15 cellular contexts compared by ENCODE assay signal in genomic region chr2:177172034-177172880, GRCh38. TPM values are rescaled to one million over a fixed set of nuclear protein-coding genes. Genes with fewer than 3 reads are reported as not detected.
A peak's percentile ranks its signal among the peaks of the same experiment; 100 is the strongest.
DNase-seq lines count a peak whose midpoint lies in the region; ATAC-seq, FAIRE-seq and TF ChIP-seq lines count a peak whose summit lies in the region.
"Had no signal": no experiment of that assay in that cellular context is flagged by ENCODE, and none has a peak within 500 bp of the region (broad histone marks: within the 10 kb centered on the region; RNA-seq: fewer than 3 reads in every experiment).

No MANE protein-coding gene starts in this region.

- H2AFZ ChIP-seq in HepG2 (ENCODE audit: low read length), result no peak overlapping the region

- DNase-seq in HepG2 (ENCODE audit: low spot score) (peak; percentile 73), right lobe of liver (no peak), SW480 (ENCODE audit: low spot score) (peak; percentile 84), fibroblast of the aortic adventitia (ENCODE audit: low read depth) (peak; percentile 84), aorta (no peak), NCI-H2081 treated with DMSO at 0.1 percent for 48 hours (lab: John Stamatoyannopoulos, UW) (no peak), C1 segment of cervical spinal cord (lab: John Stamatoyannopoulos, UW) (no peak)
- DNase-seq: activated CD4-positive, alpha-beta memory T cell treated with anti-CD3 and anti-CD28 coated beads, Interleukin-2, amount 10 ng/mL, durations not matched to agents 7 days and 5 days; activated naive CD4-positive, alpha-beta T cell treated with Interleukin-2 at 50 U/mL for 16 hours; naive thymus-derived CD4-positive, alpha-beta T cell; NCI-H1092 treated with DMSO at 0.1 percent for 48 hours; NCI-H774; stimulated activated naive CD4-positive, alpha-beta T cell; T-cell had no signal

- no peak overlapping the region for H3K9ac ChIP-seq in HepG2 (ENCODE audit: insufficient read depth, low read depth, low read length)

- H3K4me2 ChIP-seq in HepG2 (ENCODE audit: low read depth, low read length), result no peak overlapping the region

- no peak for TF ChIP-seq EP300 in HepG2 (IDR thresholded peaks at IDR 0.05; ENCODE audit: low read depth in 2 of 2, low read length in 2 of 2)
- no peak for TF ChIP-seq EP300 in HepG2 (CRISPR knock-in tag; IDR thresholded peaks at IDR 0.05; ENCODE audit: borderline replicate concordance)

- no peak for TF ChIP-seq CTCF in HepG2 (CRISPR knock-in tag; IDR thresholded peaks at IDR 0.05)
- TF ChIP-seq CTCF in right lobe of liver (IDR thresholded peaks at IDR 0.05), result no peak
- no peak for TF ChIP-seq CTCF in fibroblast of the aortic adventitia (IDR thresholded peaks at IDR 0.05; ENCODE audit: insufficient read depth, low read length)

- ATAC-seq in HepG2 (no peak), right lobe of liver (no peak), aorta (ENCODE audit: low FRiP score) (no peak), GM19035 (IDR thresholded peaks at IDR 0.05; ENCODE audit: unreplicated experiment) (no peak)
- ATAC-seq: T-cell had no signal

- H3K27ac ChIP-seq in HepG2 (ENCODE audit: extremely low read length, insufficient read depth, low read length) (no peak overlapping the region), right lobe of liver (no peak overlapping the region), aorta (ENCODE audit: low read depth in 1 of 2, low read length in 2 of 2) (peak overlapping the region; percentile 78 to 84)

- FAIRE-seq in HepG2 (lab: Jason Lieb, UNC), result no peak

- H3K27me3 ChIP-seq in HepG2 (ENCODE audit: control insufficient read depth in 1 of 2, insufficient read depth in 2 of 2, low read length in 2 of 2), result no peaks in the 10 kb centered on the region
- H3K27me3 ChIP-seq in right lobe of liver, result no peaks in the 10 kb centered on the region
- H3K27me3 ChIP-seq in aorta (ENCODE audit: control insufficient read depth in 1 of 2, insufficient read depth in 2 of 2, low read length in 1 of 2), result no peaks in the 10 kb centered on the region

- intact Hi-C loops in HepG2 (cut with micrococcal nuclease; ENCODE audit: unreplicated experiment) (no loop called here), right lobe of liver (cut with DNase I) (no loop called here), aorta (cut with DNase I) (loop anchor here in 1 of 2 donors (5.0 kb wide), 1 partner anchor 40 kb away; the partner anchor contains the start of gene HNRNPA3)

- H3K4me3 ChIP-seq in HepG2 (replicated peaks in 1 of 3; ENCODE audit: insufficient read depth in 1 of 3, low read depth in 2 of 3, low read length in 3 of 3) (no peak overlapping the region), right lobe of liver (no peak overlapping the region), fibroblast of the aortic adventitia (ENCODE audit: low read depth, low read length) (no peak overlapping the region), aorta (ENCODE audit: low read length in 2 of 2) (no peak overlapping the region)

- TF ChIP-seq RAD21 in HepG2 (CRISPR knock-in tag; IDR thresholded peaks at IDR 0.05), result no peak

- CTCF ChIA-PET in HepG2 (lab: Yijun Ruan, JAX; ENCODE audit: low intra/inter-chr PET ratio, low total read pairs), result no interaction called here

- in situ Hi-C loops in HepG2 (cut with HindIII; ENCODE audit: extremely low pct_ligation_motif_present, low pct_unique_long_range_greater_than_20kb), result no loop called here

- H4K20me1 ChIP-seq in HepG2 (ENCODE audit: insufficient read depth, low read length), result no peaks in the 10 kb centered on the region

- no peaks in the 10 kb centered on the region for H3K79me2 ChIP-seq in HepG2 (ENCODE audit: insufficient read depth, low read length)

- POLR2A ChIA-PET in HepG2 (lab: Yijun Ruan, JAX), result interaction anchor here (1.0 to 2.7 kb wide), 3 partner anchors 16 to 92 kb away, joined by 7 to 15 read pairs (median 15); partner anchors contain the start of genes HNRNPA3 and NFE2L2

- H3K4me1 ChIP-seq in HepG2 (ENCODE audit: insufficient read depth, low read length) (peaks cover 93% of the 10 kb centered on the region), right lobe of liver (peaks cover 0 to 8% (median 0%) of the 10 kb centered on the region in 4 donors), aorta (ENCODE audit: control insufficient read depth in 1 of 2, insufficient read depth in 2 of 2, low read length in 2 of 2) (peaks cover 1 to 8% of the 10 kb centered on the region in 2 donors)

- H3K36me3 ChIP-seq in HepG2 (replicated peaks in 1 of 2; ENCODE audit: control insufficient read depth in 1 of 2, insufficient read depth in 2 of 2, low read length in 2 of 2) (no peaks in the 10 kb centered on the region), right lobe of liver (no peaks in the 10 kb centered on the region), aorta (ENCODE audit: control insufficient read depth in 1 of 2, insufficient read depth in 2 of 2, low read length in 1 of 2) (no peaks in the 10 kb centered on the region)

- no TSS peak for BruUV-seq in HepG2 (replicated peaks; lab: Mats Ljungman, UMichigan)

- no peaks in the 10 kb centered on the region for H3K9me3 ChIP-seq in HepG2 (ENCODE audit: low read length)
- no peaks in the 10 kb centered on the region for H3K9me3 ChIP-seq in right lobe of liver
- H3K9me3 ChIP-seq in aorta (ENCODE audit: control insufficient read depth, low read length), result no peaks in the 10 kb centered on the region

- TF ChIP-seq POLR2A in HepG2 (IDR thresholded peaks at IDR 0.05; ENCODE audit: insufficient read depth in 1 of 2, low read depth in 2 of 2, low read length in 2 of 2) (no peak), right lobe of liver (IDR thresholded peaks at IDR 0.05) (no peak)

TF ChIP-seq in HepG2, 621 proteins besides CTCF, POLR2A, EP300 and RAD21 (continues in another document):
- TF ChIP-seq ZBTB37 (CRISPR knock-in tag; IDR thresholded peaks at IDR 0.05) (0 out of 2 replicates have a peak, but pooled peaks have one; percentile 23), TCF7 (IDR thresholded peaks at IDR 0.05; ENCODE audit: low read depth) (no peak), POGZ (CRISPR knock-in tag; IDR thresholded peaks at IDR 0.05) (no peak), NPAS2 (CRISPR knock-in tag; IDR thresholded peaks at IDR 0.05; ENCODE audit: borderline replicate concordance) (no peak), ATF7 (IDR thresholded peaks at IDR 0.05) (peak; percentile 72), ATF7 (CRISPR knock-in tag; IDR thresholded peaks at IDR 0.05) (no peak), ZNF12 (CRISPR knock-in tag; IDR thresholded peaks at IDR 0.05) (0 out of 2 replicates have a peak, but pooled peaks have one; percentile 64)

RNA-seq across cellular contexts. Expression of gene HNRNPA3, which starts 40.3 kb away (rescaled TPM):
- total RNA-seq in HepG2 (2016; rRNA removed; fragmentation: Illumina TruSeq; extraction: Trizol) (97.7 and 164 TPM in 2 replicates), right lobe of liver (10 to 100 TPM; 22.4 to 70.4 (median 54.8) TPM), fibroblast of the aortic adventitia (ENCODE audit: low replicate concordance) (43.7 and 62.2 TPM in 2 replicates), aorta (100 to 1,000 TPM; 149 to 178 TPM)
- total RNA-seq in HepG2 (2016; cell fraction: cytosol; rRNA removed; fragmentation: Illumina TruSeq; extraction: Trizol; ENCODE audit: low read depth), result 14.2 and 15.3 TPM in 2 replicates
- 105 and 171 TPM in 2 replicates for total RNA-seq in HepG2 (2016; cell fraction: insoluble cytoplasmic fraction; rRNA removed; fragmentation: Illumina TruSeq; extraction: Trizol)
- 84.7 and 87.9 TPM in 2 replicates for total RNA-seq in HepG2 (2016; cell fraction: membrane; rRNA removed; fragmentation: Illumina TruSeq; extraction: Trizol)
- 152 and 163 TPM in 2 replicates for total RNA-seq in HepG2 (2016; cell fraction: nucleus; rRNA removed; fragmentation: Illumina TruSeq; extraction: Trizol)
- polyA plus RNA-seq in HepG2 (2011; rRNA removed) (52.3 and 73.3 TPM in 2 replicates), aorta (100 to 1,000 TPM; 118 to 139 TPM)
- polyA plus RNA-seq in HepG2 (2011; cell fraction: cytosol; rRNA removed), result 28.9 and 35.7 TPM in 2 replicates
- 80.5 and 102 TPM in 2 replicates for polyA plus RNA-seq in HepG2 (2011; cell fraction: nucleus; rRNA removed)
- 166 and 486 TPM in 2 replicates for polyA plus RNA-seq in HepG2 (2012)
- polyA plus RNA-seq in HepG2 (2016; cell fraction: cytosol; fragmentation: Illumina TruSeq; extraction: Trizol; ENCODE audit: low read depth), result 36.5 and 45.0 TPM in 2 replicates
- 1,088 and 1,120 TPM in 2 replicates for polyA plus RNA-seq in HepG2 (2016; cell fraction: insoluble cytoplasmic fraction; fragmentation: Illumina TruSeq; extraction: Trizol; ENCODE audit: low read depth)
- 139 and 151 TPM in 2 replicates for polyA plus RNA-seq in HepG2 (2016; cell fraction: membrane; fragmentation: Illumina TruSeq; extraction: Trizol; ENCODE audit: low read depth)
- 525 and 575 TPM in 2 replicates for polyA plus RNA-seq in HepG2 (2016; cell fraction: nucleus; fragmentation: Illumina TruSeq; extraction: Trizol; ENCODE audit: insufficient read depth, low read depth)
- polyA minus RNA-seq in HepG2 (2011; rRNA and poly(A)+ RNA removed; ENCODE audit: low replicate concordance), result 11.2 and 12.3 TPM in 2 replicates
- polyA minus RNA-seq in HepG2 (2011; cell fraction: cytosol; rRNA and poly(A)+ RNA removed), result 34.8 and 38.9 TPM in 2 replicates
- polyA minus RNA-seq in HepG2 (2011; cell fraction: nucleus; rRNA and poly(A)+ RNA removed), result 205 and 222 TPM in 2 replicates

Comparison
In these comparisons a context has a peak if more than half of its experiments do, and no peak if none do; other contexts are left out.
1. DNase-seq: peak in HepG2 (single experiment), SW480 (single experiment) and fibroblast of the aortic adventitia (single experiment); none in right lobe of liver (0 of 3), aorta (0 of 2), NCI-H2081 treated with DMSO at 0.1 percent for 48 hours (single experiment) and C1 segment of cervical spinal cord (0 of 14).
2. H3K27ac ChIP-seq: peak in aorta (2 of 2); none in HepG2 (single experiment) and right lobe of liver (0 of 3).